ENCODE assay signal across 2 cellular contexts in genomic region chr3:58577269-58577821, GRCh38.
TF ChIP-seq lines count a peak whose summit lies in the region.

TSS of gene FAM107A (minus strand) at chr3:58577391. CDS start at chr3:58569860, 7,531 bp downstream.

TF ChIP-seq in HEK293T, 16 proteins besides CTCF, POLR2A, EP300 and RAD21 (continued from another document):
- no peak for TF ChIP-seq SP1 (IDR thresholded peaks at IDR 0.05)
- no peak for TF ChIP-seq L3MBTL2 (conservative IDR thresholded peaks at IDR 0.05)
- no peak for TF ChIP-seq CTBP1 (IDR thresholded peaks at IDR 0.05; ENCODE audit: borderline replicate concordance)
- TF ChIP-seq PKNOX1 (IDR thresholded peaks at IDR 0.05) = no peak

TF ChIP-seq in H1, 55 proteins besides CTCF, POLR2A, EP300 and RAD21 (continued from another document):
- TF ChIP-seq CBX5 (IDR thresholded peaks at IDR 0.05; ENCODE audit: low read depth, low read length) = no peak
- no peak for TF ChIP-seq HDAC6 (IDR thresholded peaks at IDR 0.05; ENCODE audit: low read depth, low read length)
- no peak for TF ChIP-seq TAF1 (IDR thresholded peaks at IDR 0.05; ENCODE audit: low read depth, low read length)
- TF ChIP-seq TBP (IDR thresholded peaks at IDR 0.05; ENCODE audit: low read depth, low read length) = no peak
- TF ChIP-seq TAF7 (optimal IDR thresholded peaks at IDR 0.05; ENCODE audit: borderline replicate concordance, low read depth, low read length) = no peak
- TF ChIP-seq GABPA (IDR thresholded peaks at IDR 0.05; ENCODE audit: borderline replicate concordance, insufficient read depth, low read length) = no peak
- no peak for TF ChIP-seq RXRA (IDR thresholded peaks at IDR 0.05; ENCODE audit: insufficient read depth, low read depth, low read length)
- TF ChIP-seq SUZ12 (IDR thresholded peaks at IDR 0.05; ENCODE audit: low read length) = no peak
- no peak for TF ChIP-seq E2F6 (IDR thresholded peaks at IDR 0.05)
- no peak for TF ChIP-seq SIN3A (conservative IDR thresholded peaks at IDR 0.05 in 1 of 2, IDR thresholded peaks at IDR 0.05 in 1 of 2; ENCODE audit: low read depth in 1 of 2, low read length in 2 of 2)
TF ChIP-seq in H1: peak in this region for 0.
